In the genomic region with DNA sequence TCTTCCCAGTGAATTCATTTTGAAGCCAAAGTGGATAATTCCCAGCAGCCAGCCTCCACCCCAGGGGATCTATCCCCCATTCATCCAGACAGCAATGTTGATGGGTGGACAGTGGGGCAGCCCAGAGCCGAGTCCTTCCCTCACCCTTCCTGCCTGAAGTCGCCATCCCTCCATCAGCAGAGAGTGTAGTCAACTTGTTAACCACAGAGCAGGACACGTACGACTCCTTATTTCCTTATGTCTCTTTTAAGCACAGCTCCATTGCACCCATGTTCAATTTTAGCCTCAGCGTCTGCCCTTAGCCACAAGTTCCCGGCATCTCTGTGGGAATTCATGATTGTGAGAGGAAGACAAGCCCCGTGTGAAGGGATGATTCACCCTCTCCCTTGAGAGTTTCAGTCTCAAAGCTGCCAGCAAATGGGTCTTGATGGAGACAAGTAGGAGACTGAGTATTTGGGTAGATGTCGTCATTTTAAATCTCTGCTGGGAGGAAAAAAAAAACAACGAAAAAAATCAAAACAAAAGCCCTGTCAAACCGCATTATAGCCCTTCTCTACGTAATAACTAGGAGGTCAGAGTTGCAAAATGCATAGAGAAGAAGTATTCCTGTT, we compare ENCODE assay signal across 4 cellular contexts.
TF ChIP-seq lines count a peak whose summit lies in the region.

No MANE protein-coding gene starts in this region.

TF ChIP-seq in A549, 52 proteins besides CTCF, POLR2A, EP300 and RAD21 (continues in another document):
- TF ChIP-seq KDM1A (IDR thresholded peaks at IDR 0.05; ENCODE audit: low read depth) = no peak
- TF ChIP-seq NPAS2 (CRISPR knock-in tag; IDR thresholded peaks at IDR 0.05; ENCODE audit: borderline replicate concordance) = no peak
- TF ChIP-seq FOSL2 (IDR thresholded peaks at IDR 0.05) = no peak
- TF ChIP-seq FOSL2 (CRISPR knock-in tag; IDR thresholded peaks at IDR 0.05) = no peak
- no peak for TF ChIP-seq RCOR1 (IDR thresholded peaks at IDR 0.05; ENCODE audit: low read depth, low read length)
- no peak for TF ChIP-seq ZC3H11A (IDR thresholded peaks at IDR 0.05)
- TF ChIP-seq, protein P1, sequence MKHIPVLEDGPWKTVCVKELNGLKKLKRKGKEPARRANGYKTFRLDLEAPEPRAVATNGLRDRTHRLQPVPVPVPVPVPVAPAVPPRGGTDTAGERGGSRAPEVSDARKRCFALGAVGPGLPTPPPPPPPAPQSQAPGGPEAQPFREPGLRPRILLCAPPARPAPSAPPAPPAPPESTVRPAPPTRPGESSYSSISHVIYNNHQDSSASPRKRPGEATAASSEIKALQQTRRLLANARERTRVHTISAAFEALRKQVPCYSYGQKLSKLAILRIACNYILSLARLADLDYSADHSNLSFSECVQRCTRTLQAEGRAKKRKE (CRISPR knock-in tag; IDR thresholded peaks at IDR 0.05; ENCODE audit: low read depth) = no peak
- TF ChIP-seq, protein P2, sequence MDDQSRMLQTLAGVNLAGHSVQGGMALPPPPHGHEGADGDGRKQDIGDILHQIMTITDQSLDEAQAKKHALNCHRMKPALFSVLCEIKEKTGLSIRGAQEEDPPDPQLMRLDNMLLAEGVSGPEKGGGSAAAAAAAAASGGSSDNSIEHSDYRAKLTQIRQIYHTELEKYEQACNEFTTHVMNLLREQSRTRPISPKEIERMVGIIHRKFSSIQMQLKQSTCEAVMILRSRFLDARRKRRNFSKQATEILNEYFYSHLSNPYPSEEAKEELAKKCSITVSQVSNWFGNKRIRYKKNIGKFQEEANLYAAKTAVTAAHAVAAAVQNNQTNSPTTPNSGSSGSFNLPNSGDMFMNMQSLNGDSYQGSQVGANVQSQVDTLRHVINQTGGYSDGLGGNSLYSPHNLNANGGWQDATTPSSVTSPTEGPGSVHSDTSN (IDR thresholded peaks at IDR 0.05) = no peak
- no peak for TF ChIP-seq CEBPB (IDR thresholded peaks at IDR 0.05)

TF ChIP-seq in GM23338, 12 proteins besides CTCF, POLR2A, EP300 and RAD21:
- TF ChIP-seq POLR2AphosphoS5 (IDR thresholded peaks at IDR 0.05; ENCODE audit: low read depth) (no peak), NANOG (IDR thresholded peaks at IDR 0.05; ENCODE audit: borderline replicate concordance) (no peak)

TF ChIP-seq in HepG2, 621 proteins besides CTCF, POLR2A, EP300 and RAD21:
- TF ChIP-seq ATF7 (IDR thresholded peaks at IDR 0.05) = peak; percentile 50
- no peak for TF ChIP-seq ATF7 (CRISPR knock-in tag; IDR thresholded peaks at IDR 0.05)
- TF ChIP-seq, protein P3, sequence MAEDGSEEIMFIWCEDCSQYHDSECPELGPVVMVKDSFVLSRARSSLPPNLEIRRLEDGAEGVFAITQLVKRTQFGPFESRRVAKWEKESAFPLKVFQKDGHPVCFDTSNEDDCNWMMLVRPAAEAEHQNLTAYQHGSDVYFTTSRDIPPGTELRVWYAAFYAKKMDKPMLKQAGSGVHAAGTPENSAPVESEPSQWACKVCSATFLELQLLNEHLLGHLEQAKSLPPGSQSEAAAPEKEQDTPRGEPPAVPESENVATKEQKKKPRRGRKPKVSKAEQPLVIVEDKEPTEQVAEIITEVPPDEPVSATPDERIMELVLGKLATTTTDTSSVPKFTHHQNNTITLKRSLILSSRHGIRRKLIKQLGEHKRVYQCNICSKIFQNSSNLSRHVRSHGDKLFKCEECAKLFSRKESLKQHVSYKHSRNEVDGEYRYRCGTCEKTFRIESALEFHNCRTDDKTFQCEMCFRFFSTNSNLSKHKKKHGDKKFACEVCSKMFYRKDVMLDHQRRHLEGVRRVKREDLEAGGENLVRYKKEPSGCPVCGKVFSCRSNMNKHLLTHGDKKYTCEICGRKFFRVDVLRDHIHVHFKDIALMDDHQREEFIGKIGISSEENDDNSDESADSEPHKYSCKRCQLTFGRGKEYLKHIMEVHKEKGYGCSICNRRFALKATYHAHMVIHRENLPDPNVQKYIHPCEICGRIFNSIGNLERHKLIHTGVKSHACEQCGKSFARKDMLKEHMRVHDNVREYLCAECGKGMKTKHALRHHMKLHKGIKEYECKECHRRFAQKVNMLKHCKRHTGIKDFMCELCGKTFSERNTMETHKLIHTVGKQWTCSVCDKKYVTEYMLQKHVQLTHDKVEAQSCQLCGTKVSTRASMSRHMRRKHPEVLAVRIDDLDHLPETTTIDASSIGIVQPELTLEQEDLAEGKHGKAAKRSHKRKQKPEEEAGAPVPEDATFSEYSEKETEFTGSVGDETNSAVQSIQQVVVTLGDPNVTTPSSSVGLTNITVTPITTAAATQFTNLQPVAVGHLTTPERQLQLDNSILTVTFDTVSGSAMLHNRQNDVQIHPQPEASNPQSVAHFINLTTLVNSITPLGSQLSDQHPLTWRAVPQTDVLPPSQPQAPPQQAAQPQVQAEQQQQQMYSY (CRISPR knock-in tag; IDR thresholded peaks at IDR 0.05) = no peak

TF ChIP-seq in GM12891, 5 proteins besides CTCF, POLR2A, EP300 and RAD21:
- TF ChIP-seq POLR2AphosphoS5 (IDR thresholded peaks at IDR 0.05; ENCODE audit: low read depth, low read length) (no peak), SPI1 (IDR thresholded peaks at IDR 0.05; ENCODE audit: low read depth, low read length) (no peak), TAF1 (IDR thresholded peaks at IDR 0.05; ENCODE audit: low read depth, low read length) (no peak), PAX5 (IDR thresholded peaks at IDR 0.05; ENCODE audit: insufficient read depth, low read length, severe bottlenecking) (no peak), POU2F2 (IDR thresholded peaks at IDR 0.05; ENCODE audit: low read depth, low read length) (no peak)
